12 cellular contexts compared by ENCODE assay signal in genomic region chr19:53057904-53058579, GRCh38. TPM values are rescaled to one million over a fixed set of nuclear protein-coding genes. Genes with fewer than 3 reads are reported as not detected.
A peak's percentile ranks its signal among the peaks of the same experiment; 100 is the strongest.
DNase-seq lines count a peak whose midpoint lies in the region; ATAC-seq and TF ChIP-seq lines count a peak whose summit lies in the region.
"Had no signal": no experiment of that assay in that cellular context is flagged by ENCODE, and none has a peak within 500 bp of the region (broad histone marks: within the 10 kb centered on the region; RNA-seq: fewer than 3 reads in every experiment).

No MANE protein-coding gene starts in this region.

- DNase-seq in AG09309 (ENCODE audit: low read depth), result no peak
- DNase-seq in choroid plexus epithelial cell (ENCODE audit: low read depth), result peak; percentile 14
- DNase-seq in lower lobe of right lung, result peak; percentile 47
- DNase-seq in NCI-H1417 treated with DMSO at 0.1 percent for 48 hours (lab: John Stamatoyannopoulos, UW), result no peak
- DNase-seq: GDM1, natural killer cell had no signal

- H3K4me1 ChIP-seq in HUES64 (ENCODE audit: insufficient read depth, low read length), result no peaks in the 10 kb centered on the region
- no peaks in the 10 kb centered on the region for H3K4me1 ChIP-seq in lower lobe of right lung

- no peak overlapping the region for H3K27ac Mint-ChIP-seq in activated T-helper 17 cell treated with anti-CD3 and anti-CD28 coated beads, Interleukin-2, amount 50 U/mL, for 72 hours
- H3K27ac Mint-ChIP-seq: natural killer cell; stimulated activated naive CD8-positive, alpha-beta T cell treated with anti-CD3 and anti-CD28 coated beads, Interleukin-15, Interleukin-2, amounts not matched to agents 100 ng/mL and 50 ng/mL, for 24 hours; T-helper 2 cell treated with Interferon-gamma antibody and Interleukin-4, amounts not matched to agents 5 μg/mL and 100 μg/mL, for 36 hours had no signal

- H3K36me3 ChIP-seq in HUES64 (ENCODE audit: insufficient read depth, low read length) (no peaks in the 10 kb centered on the region), lower lobe of right lung (no peaks in the 10 kb centered on the region)

- H3K36me3 Mint-ChIP-seq in activated T-helper 17 cell treated with anti-CD3 and anti-CD28 coated beads, Interleukin-2, amount 50 U/mL, for 72 hours (ENCODE audit: low read depth), result peaks cover 4% of the 10 kb centered on the region

- H3K9me3 Mint-ChIP-seq in activated T-helper 17 cell treated with anti-CD3 and anti-CD28 coated beads, Interleukin-2, amount 50 U/mL, for 72 hours, result peaks cover 11% of the 10 kb centered on the region

- H3K4me3 Mint-ChIP-seq in activated T-helper 17 cell treated with anti-CD3 and anti-CD28 coated beads, Interleukin-2, amount 50 U/mL, for 72 hours, result no peak overlapping the region
- H3K4me3 Mint-ChIP-seq: natural killer cell; stimulated activated naive CD8-positive, alpha-beta T cell treated with anti-CD3 and anti-CD28 coated beads, Interleukin-15, Interleukin-2, amounts not matched to agents 100 ng/mL and 50 ng/mL, for 24 hours; T-helper 2 cell treated with Interferon-gamma antibody and Interleukin-4, amounts not matched to agents 5 μg/mL and 100 μg/mL, for 36 hours had no signal

- H3K27ac ChIP-seq in HUES64 (ENCODE audit: low read depth, low read length), result no peak overlapping the region
- H3K27ac ChIP-seq in lower lobe of right lung, result no peak overlapping the region

- TF ChIP-seq CTCF in AG09309 (IDR thresholded peaks at IDR 0.05; ENCODE audit: control insufficient read depth, insufficient read depth, low read depth, low read length, missing control alignments) (no peak), choroid plexus epithelial cell (conservative IDR thresholded peaks at IDR 0.05; ENCODE audit: low read depth, low read length) (no peak), lower lobe of right lung (IDR thresholded peaks at IDR 0.05) (no peak)

- peak; percentile 39 to 61 for ATAC-seq in lower lobe of right lung
- ATAC-seq in HG02973 (IDR thresholded peaks at IDR 0.05; ENCODE audit: unreplicated experiment), result no peak
- ATAC-seq in HG02798 (IDR thresholded peaks at IDR 0.05; ENCODE audit: poor library complexity, unreplicated experiment), result no peak
- no peak for ATAC-seq in activated T-helper 17 cell treated with anti-CD3 and anti-CD28 coated beads, Interleukin-2, amount 50 U/mL, for 72 hours (replicated peaks)

- H3K4me1 Mint-ChIP-seq in activated T-helper 17 cell treated with anti-CD3 and anti-CD28 coated beads, Interleukin-2, amount 50 U/mL, for 72 hours, result no peaks in the 10 kb centered on the region

- no peaks in the 10 kb centered on the region for H3K9me3 ChIP-seq in HUES64 (ENCODE audit: insufficient read depth, low read depth, low read length)
- H3K9me3 ChIP-seq in lower lobe of right lung, result peaks cover 57% of the 10 kb centered on the region

- H3K4me3 ChIP-seq in AG09309 (ENCODE audit: control insufficient read depth, low read depth, low read length) (peak overlapping the region; percentile 37), HUES64 (ENCODE audit: low read length) (peak overlapping the region; percentile 53), choroid plexus epithelial cell (ENCODE audit: low read depth, low read length) (peak overlapping the region; percentile 37), lower lobe of right lung (peak overlapping the region; percentile 14)

- intact Hi-C loops in lower lobe of right lung (cut with DNase I), result no loop called here

- H3K9ac ChIP-seq in HUES64 (ENCODE audit: low read depth, low read length), result peak overlapping the region; percentile 61; the same call in 1 of the 2 replicates

- H3K27me3 Mint-ChIP-seq in activated T-helper 17 cell treated with anti-CD3 and anti-CD28 coated beads, Interleukin-2, amount 50 U/mL, for 72 hours, result peaks cover 3% of the 10 kb centered on the region

- 88% methylated on average over 59 of the region's 59 CpGs for WGBS in HUES64

- H3K27me3 ChIP-seq in HUES64 (ENCODE audit: insufficient read depth, low read length), result peaks cover 18% of the 10 kb centered on the region
- peaks cover 11% of the 10 kb centered on the region for H3K27me3 ChIP-seq in lower lobe of right lung (ENCODE audit: low read depth)

RNA-seq across cellular contexts. Expression of gene ERVV-2, which starts 13.5 kb away (rescaled TPM):
- polyA plus RNA-seq in HUES64 (2013, experiment 1 of 2), result not detected
- polyA plus RNA-seq in HUES64 (2013, experiment 2 of 2), result not detected
- not detected for total RNA-seq in lower lobe of right lung
- total RNA-seq in activated T-helper 17 cell treated with anti-CD3 and anti-CD28 coated beads, Interleukin-2, amount 50 U/mL, for 72 hours, result not detected
- total RNA-seq: natural killer cell had no signal

RNA-seq across cellular contexts. Expression of gene ERVV-1, which starts 44.3 kb away (rescaled TPM):
- polyA plus RNA-seq in HUES64 (2013, experiment 1 of 2), result not detected
- not detected for polyA plus RNA-seq in HUES64 (2013, experiment 2 of 2)
- not detected for total RNA-seq in lower lobe of right lung
- under 1 TPM in 1 of 2 donors, not detected in 1; 0.64 TPM for total RNA-seq in activated T-helper 17 cell treated with anti-CD3 and anti-CD28 coated beads, Interleukin-2, amount 50 U/mL, for 72 hours
- total RNA-seq: natural killer cell had no signal

RNA-seq across cellular contexts. Expression of gene ZNF160, which starts 45.2 kb away (rescaled TPM):
- 19.3 TPM for polyA plus RNA-seq in HUES64 (2013, experiment 1 of 2)
- polyA plus RNA-seq in HUES64 (2013, experiment 2 of 2), result 23.2 TPM
- 35.5 TPM for total RNA-seq in lower lobe of right lung
- 100 to 1,000 TPM in 1 of 2 donors, 10 to 100 TPM in 1; 24.0 to 102 TPM for total RNA-seq in activated T-helper 17 cell treated with anti-CD3 and anti-CD28 coated beads, Interleukin-2, amount 50 U/mL, for 72 hours

Comparison
In these comparisons a context has a peak if more than half of its experiments do, and no peak if none do; other contexts are left out.
1. DNase-seq: peak in choroid plexus epithelial cell (single experiment) and lower lobe of right lung (single experiment); none in AG09309 (single experiment) and NCI-H1417 treated with DMSO at 0.1 percent for 48 hours (single experiment).
2. ATAC-seq: peak in lower lobe of right lung (2 of 2); none in HG02973 (single experiment), HG02798 (single experiment) and activated T-helper 17 cell treated with anti-CD3 and anti-CD28 coated beads, Interleukin-2, amount 50 U/mL, for 72 hours (single experiment).
3. Peak in every context shown above with its lines, with median percentiles within 50 percentile points of each other: H3K4me3 ChIP-seq.